In genomic region chr10:124091646-124092269, GRCh38 we compare ENCODE assay signal across 8 cellular contexts. TPM values are rescaled to one million over a fixed set of nuclear protein-coding genes. Genes with fewer than 3 reads are reported as not detected.
A peak's percentile ranks its signal among the peaks of the same experiment; 100 is the strongest.
DNase-seq lines count a peak whose midpoint lies in the region; ATAC-seq, FAIRE-seq and TF ChIP-seq lines count a peak whose summit lies in the region.

No MANE protein-coding gene starts in this region.

- no peaks in the 10 kb centered on the region; the same call in 1 of the 2 replicates for H4K20me1 ChIP-seq in GM12878 (ENCODE audit: control insufficient read depth, insufficient read depth)
- H4K20me1 ChIP-seq in keratinocyte (ENCODE audit: control insufficient read depth, extremely low read depth, insufficient read depth, low read length) = peaks cover 20% of the 10 kb centered on the region

- no peak for ATAC-seq in activated T-cell treated with anti-CD3 and anti-CD28 coated beads, Interleukin-2, amount 50 U/mL, for 4 hours
- ATAC-seq in GM12878 = peak; percentile 11; the same call in 1 of the 3 replicates

- CTCF ChIA-PET in GM12878 (lab: Yijun Ruan, JAX) = no interaction called here

- intact Hi-C loops in GM12878 (cut with micrococcal nuclease; ENCODE audit: unreplicated experiment) (no loop called here), spleen (cut with DNase I; ENCODE audit: low total_unique reads) (loop anchor here (5.0 kb wide), 1 partner anchor 296 kb away; no protein-coding TSS in a partner anchor)

- TF ChIP-seq CTCF in GM12878 (IDR thresholded peaks at IDR 0.05 in 2 of 3, conservative IDR thresholded peaks at IDR 0.05 in 1 of 3; ENCODE audit: control insufficient read depth in 2 of 3, extremely low read depth in 1 of 3, insufficient read depth in 1 of 3, low read depth in 3 of 3, low read length in 3 of 3) (no peak), keratinocyte (optimal IDR thresholded peaks at IDR 0.05 in 1 of 3, IDR thresholded peaks at IDR 0.05 in 1 of 3, conservative IDR thresholded peaks at IDR 0.05 in 1 of 3; ENCODE audit: extremely low read depth in 1 of 3, insufficient read depth in 2 of 3, low read length in 3 of 3) (no peak), spleen (IDR thresholded peaks at IDR 0.05 in 8 of 11, conservative IDR thresholded peaks at IDR 0.05 in 3 of 11) (no peak)

- H3K4me2 ChIP-seq in GM12878 (ENCODE audit: control insufficient read depth, insufficient read depth) = no peak overlapping the region
- H3K4me2 ChIP-seq in keratinocyte (ENCODE audit: control insufficient read depth, extremely low read depth, insufficient read depth, low read depth, low read length) = peak overlapping the region; percentile 77

- H2AFZ ChIP-seq in GM12878 (ENCODE audit: control insufficient read depth, low read depth, low read length) = no peak overlapping the region
- peak overlapping the region; percentile 16 for H2AFZ ChIP-seq in keratinocyte (ENCODE audit: control insufficient read depth, low read length)

- TF ChIP-seq RAD21 in GM12878 (IDR thresholded peaks at IDR 0.05; ENCODE audit: insufficient read depth, low read depth, low read length) = no peak

- TF ChIP-seq POLR2A in GM12878 (IDR thresholded peaks at IDR 0.05; ENCODE audit: low read depth, low read length) (no peak), spleen (IDR thresholded peaks at IDR 0.05) (no peak)

- peaks cover 3% of the 10 kb centered on the region; the same call in 2 of the 3 replicates for H3K9me3 ChIP-seq in GM12878 (replicated peaks; ENCODE audit: control insufficient read depth, insufficient read depth, low read length)
- peaks cover 3% of the 10 kb centered on the region for H3K9me3 ChIP-seq in keratinocyte (ENCODE audit: control insufficient read depth, low read depth, low read length)
- peaks cover 0 to 5% (median 0%) of the 10 kb centered on the region in 8 donors for H3K9me3 ChIP-seq in spleen

- no peaks in the 10 kb centered on the region for H3K36me3 ChIP-seq in GM12878 (ENCODE audit: control insufficient read depth in 2 of 2, insufficient read depth in 2 of 2, low read length in 1 of 2)
- peaks cover 0 to 3% of the 10 kb centered on the region in 2 experiments for H3K36me3 ChIP-seq in keratinocyte (ENCODE audit: control insufficient read depth in 2 of 2, extremely low read depth in 1 of 2, insufficient read depth in 2 of 2, low read length in 2 of 2)
- H3K36me3 ChIP-seq in spleen = peaks cover 0 to 14% (median 0%) of the 10 kb centered on the region in 6 donors

- H3K27ac ChIP-seq in GM12878 (ENCODE audit: control insufficient read depth, insufficient read depth) (no peak overlapping the region), keratinocyte (ENCODE audit: control insufficient read depth, insufficient read depth, low read length) (peak overlapping the region; percentile 41), spleen (peak overlapping the region; percentile 82 to 99 (median 95))

- dilution Hi-C loops in keratinocyte (cut with MboI; ENCODE audit: extremely low pct_ligation_motif_present, low sequenced_read_pairs) = no loop called here

- no peak for DNase-seq in activated T-cell treated with anti-CD3 and anti-CD28 coated beads, Interleukin-2, amount 50 U/mL, for 4 hours
- DNase-seq in activated T-cell treated with anti-CD3 and anti-CD28 coated beads for 4 hours = no peak
- DNase-seq in GM12878 (ENCODE audit: low read depth, low spot score) = no peak
- no peak for DNase-seq in keratinocyte (ENCODE audit: low read depth, low spot score)
- DNase-seq in spleen = peak; percentile 90
- DNase-seq in NOMO-1 (lab: John Stamatoyannopoulos, UW; ENCODE audit: unreplicated experiment in 2 of 2) = no peak
- no peak for DNase-seq in NCI-H1436 (lab: John Stamatoyannopoulos, UW)
- no peak for DNase-seq in NCI-H510A treated with DMSO at 0.1 percent for 48 hours (lab: John Stamatoyannopoulos, UW)

- no peaks in the 10 kb centered on the region for H3K79me2 ChIP-seq in GM12878 (ENCODE audit: control insufficient read depth, insufficient read depth, low read length)
- H3K79me2 ChIP-seq in keratinocyte (ENCODE audit: control insufficient read depth, insufficient read depth, low read length) = peaks cover 42% of the 10 kb centered on the region

- RAD21 ChIA-PET in GM12878 (lab: Charles Lee; ENCODE audit: unreplicated experiment) = no interaction called here

- peaks cover 48% of the 10 kb centered on the region for H3K27me3 Mint-ChIP-seq in activated T-cell treated with anti-CD3 and anti-CD28 coated beads, Interleukin-2, amount 50 U/mL, for 4 hours (ENCODE audit: low read depth)

- H3K9me1 ChIP-seq in keratinocyte (ENCODE audit: control insufficient read depth, extremely low read depth, insufficient read depth, low read length) = peaks cover 10% of the 10 kb centered on the region

- H3K36me3 Mint-ChIP-seq in activated T-cell treated with anti-CD3 and anti-CD28 coated beads, Interleukin-2, amount 50 U/mL, for 4 hours (ENCODE audit: insufficient read depth) = no peaks in the 10 kb centered on the region

- H3K4me3 Mint-ChIP-seq in activated T-cell treated with anti-CD3 and anti-CD28 coated beads, Interleukin-2, amount 50 U/mL, for 4 hours = peak overlapping the region; percentile 66

- H3K27me3 ChIP-seq in GM12878 (replicated peaks in 1 of 2; ENCODE audit: control insufficient read depth in 2 of 2, insufficient read depth in 2 of 2, low read length in 1 of 2) = peaks cover 19 to 31% of the 10 kb centered on the region in 2 experiments
- H3K27me3 ChIP-seq in keratinocyte (ENCODE audit: control insufficient read depth, extremely low read depth, insufficient read depth, low read length) = no peaks in the 10 kb centered on the region
- peaks cover 0 to 43% (median 4%) of the 10 kb centered on the region in 7 donors for H3K27me3 ChIP-seq in spleen (replicated peaks in 1 of 7)

- H3K9me3 Mint-ChIP-seq in activated T-cell treated with anti-CD3 and anti-CD28 coated beads, Interleukin-2, amount 50 U/mL, for 4 hours = no peaks in the 10 kb centered on the region

- no peak for FAIRE-seq in GM12878 (lab: Jason Lieb, UNC)
- no peak for FAIRE-seq in keratinocyte (lab: Jason Lieb, UNC)

- no TSS peak for BruUV-seq in GM12878 (replicated peaks; lab: Mats Ljungman, UMichigan)

- H3K9ac ChIP-seq in GM12878 (ENCODE audit: control insufficient read depth, insufficient read depth, low read length) (no peak overlapping the region), keratinocyte (ENCODE audit: control insufficient read depth, extremely low read depth, insufficient read depth, low read length) (peak overlapping the region; percentile 89)

- in situ Hi-C loops in GM12878 (cut with MboI) = no loop called here

- SMC1A ChIA-PET in GM12878 (lab: Charles Lee; ENCODE audit: uncharacterized antibody, unreplicated experiment) = no interaction called here

- H3K4me1 ChIP-seq in GM12878 (ENCODE audit: control insufficient read depth, insufficient read depth, low read length) = no peaks in the 10 kb centered on the region; the same call in 1 of the 2 replicates
- H3K4me1 ChIP-seq in keratinocyte (ENCODE audit: control insufficient read depth, extremely low read depth, insufficient read depth, low read length) = peaks cover 44% of the 10 kb centered on the region
- peaks cover 11 to 87% (median 57%) of the 10 kb centered on the region in 6 donors for H3K4me1 ChIP-seq in spleen

- peaks cover 2% of the 10 kb centered on the region for H3K4me1 Mint-ChIP-seq in activated T-cell treated with anti-CD3 and anti-CD28 coated beads, Interleukin-2, amount 50 U/mL, for 4 hours (ENCODE audit: low read depth)

- WGBS in GM12878 (ENCODE audit: insufficient coverage, insufficient replicate concordance, low lambda C conversion rate, missing lambda C conversion rate) = 11% methylated on average over 50 of the region's 59 CpGs
- 4 to 6% (median 4%) methylated on average over 32 to 59 of the region's 59 CpGs for WGBS in spleen, 5 donors

- H3K4me3 ChIP-seq in GM12878 = no peak overlapping the region; the same call in 1 of the 2 replicates
- peak overlapping the region; percentile 71 to 90 (median 86) for H3K4me3 ChIP-seq in keratinocyte (ENCODE audit: control insufficient read depth in 2 of 3, extremely low read depth in 1 of 3, insufficient read depth in 2 of 3, low read depth in 1 of 3, low read length in 3 of 3)
- H3K4me3 ChIP-seq in spleen = peak overlapping the region; percentile 35 to 87 (median 62)

- POLR2A ChIA-PET in GM12878 (lab: Charles Lee) = interaction anchor here (0.8 kb wide), 1 partner anchor 37 kb away, joined by 3 read pairs; no protein-coding TSS in a partner anchor

- no peak for TF ChIP-seq EP300 in GM12878 (IDR thresholded peaks at IDR 0.05; ENCODE audit: borderline replicate concordance in 1 of 2, control insufficient read depth in 1 of 2, low read depth in 2 of 2, low read length in 2 of 2)

RNA-seq across cellular contexts. Expression of gene CHST15, which starts 1.6 kb away (rescaled TPM):
- total RNA-seq in activated T-cell treated with anti-CD3 and anti-CD28 coated beads, Interleukin-2, amount 50 U/mL, for 4 hours = under 1 TPM; 0.08 to 0.29 (median 0.11) TPM
- 1.5 and 2.0 TPM in 2 replicates for total RNA-seq in GM12878 (2013; cell fraction: nucleolus; rRNA removed)
- under 0.01 and 0.17 TPM in 2 replicates for total RNA-seq in GM12878 (2014; rRNA removed)
- total RNA-seq in GM12878 (2014; rRNA removed; fragmentation: Illumina TruSeq; extraction: Trizol) = 0.04 TPM in 1 of 2 replicates, not detected in the other
- total RNA-seq in GM12878 (2021) = 0.32 and 0.51 TPM in 2 replicates
- 0.46 TPM for polyA plus RNA-seq in GM12878 (2011; ENCODE audit: low read depth)
- polyA plus RNA-seq in GM12878 (2011; rRNA removed) = 0.42 and 0.53 TPM in 2 replicates
- polyA plus RNA-seq in GM12878 (2011; cell fraction: cytosol; rRNA removed) = 0.48 and 0.57 TPM in 2 replicates
- polyA plus RNA-seq in GM12878 (2011; cell fraction: nucleus; rRNA removed) = 1.2 and 2.5 TPM in 2 replicates
- polyA plus RNA-seq in GM12878 (2012) = 0.32 and 0.46 TPM in 2 replicates
- polyA plus RNA-seq in GM12878 (2014; fragmentation: Illumina TruSeq; extraction: Trizol) = 0.03 and 0.06 TPM in 2 replicates
- under 1 TPM in 1 of 2 experiments, not detected in 1; 0.02 TPM for polyA plus RNA-seq in GM12878 (2014; fragmentation: Nextera tagmentation; extraction: Ambion mirVana)
- polyA plus RNA-seq in GM12878 (2014; rRNA removed) = 0.05 TPM in 2 replicates
- polyA plus RNA-seq in GM12878 (2016; fragmentation: Nextera tagmentation; extraction: Ambion mirVana) = under 1 TPM; 0.05 TPM
- 0.72 and 0.80 TPM in 2 replicates for polyA minus RNA-seq in GM12878 (2011; rRNA and poly(A)+ RNA removed)
- polyA minus RNA-seq in GM12878 (2011; cell fraction: cytosol; rRNA and poly(A)+ RNA removed) = 0.40 and 0.73 TPM in 2 replicates
- polyA minus RNA-seq in GM12878 (2011; cell fraction: nucleus; rRNA and poly(A)+ RNA removed) = 0.57 and 1.3 TPM in 2 replicates
- polyA plus RNA-seq in keratinocyte = 21.4 to 39.1 TPM (median 24.5 TPM) in 3 replicates
- 3.4 TPM for polyA plus RNA-seq in keratinocyte (2011; ENCODE audit: low read depth)
- polyA plus RNA-seq in keratinocyte (2011; cell fraction: cytosol; rRNA removed) = 16.9 and 22.6 TPM in 2 replicates
- 50.9 and 52.5 TPM in 2 replicates for polyA plus RNA-seq in keratinocyte (2011; cell fraction: nucleus; rRNA removed)
- 9.4 and 25.1 TPM in 2 replicates for polyA plus RNA-seq in keratinocyte (2012; ENCODE audit: low replicate concordance)
- polyA minus RNA-seq in keratinocyte = 46.0 to 77.2 TPM (median 60.9 TPM) in 3 replicates
- 28.6 TPM for polyA minus RNA-seq in keratinocyte (2011; cell fraction: cytosol; rRNA and poly(A)+ RNA removed)
- polyA minus RNA-seq in keratinocyte (2011; cell fraction: nucleus; rRNA and poly(A)+ RNA removed) = 57.7 and 70.4 TPM in 2 replicates
- 100 to 1,000 TPM in 6 of 7 donors, 10 to 100 TPM in 1; 78.3 to 133 (median 107) TPM for total RNA-seq in spleen
- polyA plus RNA-seq in spleen = 10 to 100 TPM in 1 of 3 donors, 1 to 10 TPM in 2; 6.1 to 10.6 (median 6.3) TPM

Comparison
In these comparisons a context has a peak if more than half of its experiments do, and no peak if none do; other contexts are left out.
1. RNA of gene CHST15, which starts 1.6 kb away (total RNA-seq): 78.3 to 133 TPM in spleen; under 0.01 to 2.0 TPM in GM12878 and 0.08 to 0.29 TPM in activated T-cell treated with anti-CD3 and anti-CD28 coated beads, Interleukin-2, amount 50 U/mL, for 4 hours; every median in the first group is over 10 times any median in the second.